8 cellular contexts compared by ENCODE assay signal in genomic region chr5:140108093-140109049, GRCh38. TPM values are rescaled to one million over a fixed set of nuclear protein-coding genes. Genes with fewer than 3 reads are reported as not detected.
DNase-seq lines count a peak whose midpoint lies in the region; ATAC-seq, FAIRE-seq and TF ChIP-seq lines count a peak whose summit lies in the region.

No MANE protein-coding gene starts in this region.

- CTCF ChIA-PET in CD4-positive, alpha-beta T cell (lab: Charles Lee), result interaction anchor here (0.9 to 7.0 kb wide), 6 partner anchors 9 to 293 kb away, joined by 3 to 52 read pairs (median 10); partner anchors contain the start of gene ANKHD1
- CTCF ChIA-PET in activated B cell treated with CpG ODN at 0.5 μM for 24 hours (lab: Charles Lee), result interaction anchor here (1.0 to 2.4 kb wide), 5 partner anchors 16 to 36 kb away, joined by 3 to 13 read pairs (median 4); no protein-coding TSS in a partner anchor

- H3K27me3 Mint-ChIP-seq in CD4-positive, alpha-beta T cell, result peaks cover 6% of the 10 kb centered on the region
- H3K27me3 Mint-ChIP-seq in activated B cell treated with CpG ODN at 0.5 μM for 24 hours, result peaks cover 10% of the 10 kb centered on the region
- peaks cover 2 to 12% (median 12%) of the 10 kb centered on the region in 3 donors for H3K27me3 Mint-ChIP-seq in naive B cell

- no peak for TF ChIP-seq POLR2A in GM12891 (IDR thresholded peaks at IDR 0.05; ENCODE audit: low read depth, low read length)

- POLR2A ChIA-PET in CD4-positive, alpha-beta T cell (lab: Charles Lee), result interaction anchor here (0.8 to 5.0 kb wide), 20 partner anchors 8 to 1771 kb away, joined by 3 to 63 read pairs (median 4); partner anchors contain the start of genes ANKHD1, CYSTM1, ETF1 and FAM53C
- POLR2A ChIA-PET in activated B cell treated with CpG ODN at 0.5 μM for 24 hours (lab: Charles Lee), result interaction anchor here (0.6 to 2.4 kb wide), 18 partner anchors 8 to 1643 kb away, joined by 3 to 16 read pairs (median 4); partner anchors contain the start of genes ANKHD1, CYSTM1, EGR1 and TMCO6

- H3K4me3 Mint-ChIP-seq in CD4-positive, alpha-beta T cell, result peak overlapping the region; percentile 96
- H3K4me3 Mint-ChIP-seq in activated B cell treated with CpG ODN at 0.5 μM for 24 hours (peak overlapping the region; percentile 98), naive B cell (peak overlapping the region; percentile 92 to 97 (median 95))

- H3K27me3 ChIP-seq in CD4-positive, alpha-beta T cell (ENCODE audit: control insufficient read depth, insufficient read depth, low read length), result peaks cover 10% of the 10 kb centered on the region
- H3K27me3 ChIP-seq in endocrine pancreas (ENCODE audit: control insufficient read depth, insufficient read depth, low read length), result no peaks in the 10 kb centered on the region

- no peaks in the 10 kb centered on the region for H3K9me3 Mint-ChIP-seq in CD4-positive, alpha-beta T cell
- H3K9me3 Mint-ChIP-seq in activated B cell treated with CpG ODN at 0.5 μM for 24 hours (no peaks in the 10 kb centered on the region), naive B cell (no peaks in the 10 kb centered on the region)

- H3K27ac ChIP-seq in CD4-positive, alpha-beta T cell (ENCODE audit: low read depth, low read length), result peak overlapping the region; percentile 92

- H3K27ac Mint-ChIP-seq in CD4-positive, alpha-beta T cell, result peak overlapping the region; percentile 100
- H3K27ac Mint-ChIP-seq in activated B cell treated with CpG ODN at 0.5 μM for 24 hours (peak overlapping the region; percentile 97), naive B cell (peak overlapping the region; percentile 91 to 99 (median 96))

- H3K4me1 Mint-ChIP-seq in CD4-positive, alpha-beta T cell (ENCODE audit: low read depth), result peaks cover 68% of the 10 kb centered on the region
- peaks cover 52% of the 10 kb centered on the region for H3K4me1 Mint-ChIP-seq in activated B cell treated with CpG ODN at 0.5 μM for 24 hours
- peaks cover 34 to 50% (median 41%) of the 10 kb centered on the region in 3 donors for H3K4me1 Mint-ChIP-seq in naive B cell

- ATAC-seq in CD4-positive, alpha-beta T cell (ENCODE audit: poor library complexity), result peak; percentile 5
- peak; percentile 72 for ATAC-seq in HG03025 (IDR thresholded peaks at IDR 0.05; ENCODE audit: low FRiP score, unreplicated experiment)
- no peak for ATAC-seq in activated B cell treated with CpG ODN at 0.5 μM for 24 hours (ENCODE audit: low read depth)
- ATAC-seq in naive B cell (ENCODE audit: low read depth in 2 of 2), result no peak
- ATAC-seq in HG03469 (IDR thresholded peaks at IDR 0.05; ENCODE audit: unreplicated experiment), result no peak
- ATAC-seq in HG03045 (IDR thresholded peaks at IDR 0.05; ENCODE audit: unreplicated experiment), result no peak

- peaks cover 22% of the 10 kb centered on the region for H3K4me1 ChIP-seq in endocrine pancreas (ENCODE audit: control insufficient read depth, insufficient read depth, low read length)

- H3K36me3 Mint-ChIP-seq in CD4-positive, alpha-beta T cell (ENCODE audit: low read depth), result peaks cover 15% of the 10 kb centered on the region
- H3K36me3 Mint-ChIP-seq in activated B cell treated with CpG ODN at 0.5 μM for 24 hours (ENCODE audit: low read depth), result peaks cover 7% of the 10 kb centered on the region
- peaks cover 0 to under 1% of the 10 kb centered on the region in 2 donors for H3K36me3 Mint-ChIP-seq in naive B cell

- intact Hi-C loops in CD4-positive, alpha-beta T cell (cut with DNase I, micrococcal nuclease), result loop anchor here (2.0 to 10.0 kb wide), 8 partner anchors 34 to 526 kb away; partner anchors contain the start of genes ANKHD1 (in 1 of the 2), CD14 (in 1 of the 2), CYSTM1 (in 1 of the 2) and PFDN1 (in 1 of the 2)
- intact Hi-C loops in activated B cell treated with CpG ODN at 0.5 μM for 24 hours (cut with micrococcal nuclease), result loop anchor here (5.0 to 10.0 kb wide), 3 partner anchors 261 to 1534 kb away; partner anchors contain the start of gene HSPA9

- no peaks in the 10 kb centered on the region for H3K36me3 ChIP-seq in endocrine pancreas (ENCODE audit: control insufficient read depth, insufficient read depth, low read length)

- no peaks in the 10 kb centered on the region for H3K9me3 ChIP-seq in CD4-positive, alpha-beta T cell (ENCODE audit: control insufficient read depth, low read length)
- H3K9me3 ChIP-seq in endocrine pancreas (ENCODE audit: control insufficient read depth, low read length), result no peaks in the 10 kb centered on the region

- H3K9ac ChIP-seq in endocrine pancreas (ENCODE audit: control insufficient read depth, insufficient read depth, low read length), result peak overlapping the region; percentile 92

- TF ChIP-seq CTCF in CD4-positive, alpha-beta T cell (IDR thresholded peaks at IDR 0.05), result no peak
- TF ChIP-seq CTCF in activated B cell treated with CpG ODN at 0.5 μM for 24 hours (IDR thresholded peaks at IDR 0.05), result no peak

- FAIRE-seq in GM12891 (lab: Jason Lieb, UNC), result no peak

- DNase-seq in CD4-positive, alpha-beta T cell, result peak in 6 of 10 experiments; percentile 5 to 19 (median 12)
- DNase-seq in activated B cell treated with CpG ODN at 0.5 μM for 24 hours (peak; percentile 22), naive B cell (no peak), GM12891 (ENCODE audit: insufficient read length, low spot score) (no peak)

- H3K4me3 ChIP-seq in endocrine pancreas (ENCODE audit: control insufficient read depth, insufficient read depth, low read length), result peak overlapping the region; percentile 82

TF ChIP-seq in GM12891, 5 proteins besides CTCF, POLR2A, EP300 and RAD21:
- TF ChIP-seq TAF1 (IDR thresholded peaks at IDR 0.05; ENCODE audit: low read depth, low read length) (no peak), POU2F2 (IDR thresholded peaks at IDR 0.05; ENCODE audit: low read depth, low read length) (no peak), POLR2AphosphoS5 (IDR thresholded peaks at IDR 0.05; ENCODE audit: low read depth, low read length) (no peak), SPI1 (IDR thresholded peaks at IDR 0.05; ENCODE audit: low read depth, low read length) (no peak), PAX5 (IDR thresholded peaks at IDR 0.05; ENCODE audit: insufficient read depth, low read length, severe bottlenecking) (no peak)

RNA-seq across cellular contexts. Expression of gene PURA, which starts 5.5 kb away (rescaled TPM):
- total RNA-seq in CD4-positive, alpha-beta T cell, result 1 to 10 TPM; 7.0 to 7.9 TPM
- 13.2 and 14.9 TPM in 2 replicates for total RNA-seq in activated B cell treated with CpG ODN at 0.5 μM for 24 hours
- polyA plus RNA-seq in naive B cell (ENCODE audit: low read depth in 6 of 6), result 1 to 10 TPM; 1.3 to 3.3 (median 2.5) TPM
- 2.4 TPM for polyA plus RNA-seq in GM12891 (2012; ENCODE audit: low read depth, missing spikeins)

RNA-seq across cellular contexts. Expression of gene IGIP, which starts 17.4 kb away (rescaled TPM):
- total RNA-seq in CD4-positive, alpha-beta T cell, result 1 to 10 TPM; 1.5 TPM
- 3.7 and 4.8 TPM in 2 replicates for total RNA-seq in activated B cell treated with CpG ODN at 0.5 μM for 24 hours
- polyA plus RNA-seq in naive B cell (ENCODE audit: low read depth in 6 of 6), result under 1 TPM in 5 of 6 donors, not detected in 1; 0.09 to 0.46 (median 0.18) TPM
- polyA plus RNA-seq in GM12891 (2012; ENCODE audit: low read depth, missing spikeins), result 0.82 TPM

Comparison
In these comparisons a context has a peak if more than half of its experiments do, and no peak if none do; other contexts are left out.
1. ATAC-seq: peak in CD4-positive, alpha-beta T cell (single experiment) and HG03025 (single experiment); none in activated B cell treated with CpG ODN at 0.5 μM for 24 hours (single experiment), naive B cell (0 of 2), HG03469 (single experiment) and HG03045 (single experiment).
2. DNase-seq: peak in CD4-positive, alpha-beta T cell (6 of 10) and activated B cell treated with CpG ODN at 0.5 μM for 24 hours (single experiment); none in naive B cell (single experiment) and GM12891 (single experiment).
3. Peak in every context shown above with its lines, with median percentiles within 50 percentile points of each other: H3K27ac Mint-ChIP-seq and H3K4me3 Mint-ChIP-seq.